In the genomic region with DNA sequence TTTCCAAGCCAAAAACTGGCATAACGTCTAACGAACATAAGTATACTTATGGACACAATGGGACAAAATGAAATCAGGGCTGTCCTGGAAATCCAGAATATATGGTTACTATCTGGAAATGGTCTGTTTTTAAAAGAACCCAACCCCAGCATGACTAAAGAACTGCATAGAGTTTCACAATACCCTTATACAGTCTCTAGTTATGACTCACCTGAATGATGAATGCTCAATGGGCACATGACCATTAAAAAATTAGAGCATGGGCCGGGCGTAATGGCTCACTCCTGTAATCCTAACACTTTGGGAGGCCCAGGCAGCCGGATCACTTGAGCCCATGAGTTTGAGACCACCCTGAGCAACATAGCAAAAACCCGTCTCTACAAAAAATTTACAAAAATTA, we compare ENCODE assay signal across 13 cellular contexts. TPM values are rescaled to one million over a fixed set of nuclear protein-coding genes. Genes with fewer than 3 reads are reported as not detected.
DNase-seq lines count a peak whose midpoint lies in the region; FAIRE-seq and TF ChIP-seq lines count a peak whose summit lies in the region.
"Had no signal": no experiment of that assay in that cellular context is flagged by ENCODE, and none has a peak within 500 bp of the region (broad histone marks: within the 10 kb centered on the region; RNA-seq: fewer than 3 reads in every experiment).

No MANE protein-coding gene starts in this region.

- H3K4me1 Mint-ChIP-seq in CD8-positive, alpha-beta memory T cell: peaks cover 28 to 71% (median 53%) of the 10 kb centered on the region in 3 donors
- H3K4me1 Mint-ChIP-seq in activated CD4-positive, alpha-beta T cell treated with anti-CD3 and anti-CD28 coated beads, Interleukin-2, amount 10 ng/mL, durations not matched to agents 24 days and 14 days: peaks cover 9% of the 10 kb centered on the region

- H3K27me3 Mint-ChIP-seq in CD8-positive, alpha-beta memory T cell: peaks cover 0 to 2% of the 10 kb centered on the region in 2 donors
- no peaks in the 10 kb centered on the region for H3K27me3 Mint-ChIP-seq in activated CD4-positive, alpha-beta T cell treated with anti-CD3 and anti-CD28 coated beads, Interleukin-2, amount 10 ng/mL, durations not matched to agents 24 days and 14 days

- H3K4me3 ChIP-seq in GM23248: no peak overlapping the region
- no peak overlapping the region for H3K4me3 ChIP-seq in SJSA1
- H3K4me3 ChIP-seq in kidney (ENCODE audit: low read length in 2 of 2): no peak overlapping the region
- no peak overlapping the region for H3K4me3 ChIP-seq in CD8-positive, alpha-beta memory T cell (ENCODE audit: low read length)
- H3K4me3 ChIP-seq: upper lobe of left lung had no signal

- H3K27me3 ChIP-seq in GM23248 (replicated peaks; ENCODE audit: insufficient read depth): no peaks in the 10 kb centered on the region
- no peaks in the 10 kb centered on the region for H3K27me3 ChIP-seq in SJSA1 (replicated peaks)
- no peaks in the 10 kb centered on the region for H3K27me3 ChIP-seq in CD8-positive, alpha-beta memory T cell (ENCODE audit: insufficient read depth, low read length, poor library complexity, severe bottlenecking)
- H3K27me3 ChIP-seq: upper lobe of left lung had no signal

- H2AFZ ChIP-seq in GM23248: no peak overlapping the region

- in situ Hi-C loops in GM23248 (cut with MboI): no loop called here

- no peak overlapping the region for H3K27ac Mint-ChIP-seq in CD8-positive, alpha-beta memory T cell
- H3K27ac Mint-ChIP-seq in activated CD4-positive, alpha-beta T cell treated with anti-CD3 and anti-CD28 coated beads, Interleukin-2, amount 10 ng/mL, durations not matched to agents 24 days and 14 days: no peak overlapping the region
- H3K27ac Mint-ChIP-seq: CD8-positive, alpha-beta T cell; T-helper 1 cell treated with Interleukin-12 subunit alpha and Interleukin-12 subunit beta and Interleukin-4 antibody, amounts not matched to agents 30 μg/mL and 1 μg/mL, for 36 hours had no signal

- POLR2A ChIA-PET in CD8-positive, alpha-beta memory T cell (lab: Charles Lee): no interaction called here

- no peaks in the 10 kb centered on the region for H3K36me3 ChIP-seq in GM23248 (ENCODE audit: low read depth)
- no peaks in the 10 kb centered on the region; the same call in 1 of the 2 replicates for H3K36me3 ChIP-seq in SJSA1
- H3K36me3 ChIP-seq in kidney (ENCODE audit: control insufficient read depth in 1 of 2, insufficient read depth in 2 of 2, low read length in 2 of 2): no peaks in the 10 kb centered on the region
- H3K36me3 ChIP-seq in CD8-positive, alpha-beta memory T cell (ENCODE audit: insufficient read depth, low read length): no peaks in the 10 kb centered on the region
- H3K36me3 ChIP-seq: upper lobe of left lung had no signal

- intact Hi-C loops in kidney (cut with DNase I): no loop called here
- intact Hi-C loops in activated CD4-positive, alpha-beta T cell treated with anti-CD3 and anti-CD28 coated beads, Interleukin-2, amount 10 ng/mL, durations not matched to agents 24 days and 14 days (cut with micrococcal nuclease): no loop called here

- no peak for FAIRE-seq in kidney (lab: Jason Lieb, UNC)

- H3K9me3 ChIP-seq in GM23248 (ENCODE audit: low read depth) (no peaks in the 10 kb centered on the region), SJSA1 (replicated peaks) (no peaks in the 10 kb centered on the region), kidney (ENCODE audit: control insufficient read depth in 1 of 2, low read length in 2 of 2) (no peaks in the 10 kb centered on the region)
- no peaks in the 10 kb centered on the region for H3K9me3 ChIP-seq in CD8-positive, alpha-beta memory T cell (ENCODE audit: low read length)
- H3K9me3 ChIP-seq: upper lobe of left lung had no signal

- H3K4me2 ChIP-seq in GM23248 (ENCODE audit: unreplicated experiment): peak overlapping the region; percentile 59

- H3K9me3 Mint-ChIP-seq in CD8-positive, alpha-beta memory T cell: peaks cover 0 to 4% (median 0%) of the 10 kb centered on the region in 5 donors
- no peaks in the 10 kb centered on the region for H3K9me3 Mint-ChIP-seq in activated CD4-positive, alpha-beta T cell treated with anti-CD3 and anti-CD28 coated beads, Interleukin-2, amount 10 ng/mL, durations not matched to agents 24 days and 14 days
- H3K9me3 Mint-ChIP-seq: CD8-positive, alpha-beta T cell; T-helper 1 cell treated with Interleukin-12 subunit alpha and Interleukin-12 subunit beta and Interleukin-4 antibody, amounts not matched to agents 30 μg/mL and 1 μg/mL, for 36 hours had no signal

- H4K20me1 ChIP-seq in GM23248 (ENCODE audit: insufficient read depth): no peaks in the 10 kb centered on the region

- H3K9me2 ChIP-seq in GM23248 (ENCODE audit: insufficient read depth): no peaks in the 10 kb centered on the region

- H3K9ac ChIP-seq in GM23248 (peak overlapping the region; percentile 84), kidney (ENCODE audit: low read length in 2 of 2) (no peak overlapping the region)

- 11 to 18% methylated on average over 4 to 6 of the region's 6 CpGs for WGBS in GM23248 (ENCODE audit: low coverage in 1 of 2, low lambda C conversion rate in 2 of 2, missing lambda C conversion rate in 2 of 2), 2 experiments

- H3K4me3 Mint-ChIP-seq in CD8-positive, alpha-beta memory T cell: no peak overlapping the region
- H3K4me3 Mint-ChIP-seq in activated CD4-positive, alpha-beta T cell treated with anti-CD3 and anti-CD28 coated beads, Interleukin-2, amount 10 ng/mL, durations not matched to agents 24 days and 14 days: no peak overlapping the region
- H3K4me3 Mint-ChIP-seq: CD8-positive, alpha-beta T cell; T-helper 1 cell treated with Interleukin-12 subunit alpha and Interleukin-12 subunit beta and Interleukin-4 antibody, amounts not matched to agents 30 μg/mL and 1 μg/mL, for 36 hours had no signal

- no peak for TF ChIP-seq CTCF in kidney (IDR thresholded peaks at IDR 0.05; ENCODE audit: borderline replicate concordance, extremely low read depth, insufficient read depth)

- peaks cover 90% of the 10 kb centered on the region for H3K79me2 ChIP-seq in GM23248 (ENCODE audit: insufficient read depth)

- CTCF ChIA-PET in CD8-positive, alpha-beta memory T cell (lab: Charles Lee): no interaction called here

- H3K4me1 ChIP-seq in GM23248 (ENCODE audit: insufficient read depth) (peaks cover 75% of the 10 kb centered on the region), SJSA1 (replicated peaks) (peaks cover 37% of the 10 kb centered on the region), kidney (ENCODE audit: control insufficient read depth in 1 of 2, insufficient read depth in 1 of 2, low read depth in 1 of 2, low read length in 2 of 2) (no peaks in the 10 kb centered on the region)
- no peaks in the 10 kb centered on the region for H3K4me1 ChIP-seq in CD8-positive, alpha-beta memory T cell (ENCODE audit: insufficient read depth, low read length)
- H3K4me1 ChIP-seq: upper lobe of left lung had no signal

- H3K36me3 Mint-ChIP-seq in CD8-positive, alpha-beta memory T cell: peaks cover 3 to 6% (median 5%) of the 10 kb centered on the region in 3 donors
- H3K36me3 Mint-ChIP-seq in activated CD4-positive, alpha-beta T cell treated with anti-CD3 and anti-CD28 coated beads, Interleukin-2, amount 10 ng/mL, durations not matched to agents 24 days and 14 days (ENCODE audit: low read depth): peaks cover 2% of the 10 kb centered on the region

- peak; percentile 53 for DNase-seq in A172 (ENCODE audit: low spot score)
- peak; percentile 89 for DNase-seq in GM23248
- peak; percentile 21 to 39 for DNase-seq in SJSA1 (ENCODE audit: low read depth in 1 of 2, low spot score in 2 of 2)
- peak; percentile 68 for DNase-seq in fibroblast of the conjunctiva (ENCODE audit: low read depth)
- DNase-seq in NCI-H1436 treated with DMSO at 0.1 percent for 48 hours (lab: John Stamatoyannopoulos, UW): no peak
- no peak for DNase-seq in kidney
- DNase-seq in CD8-positive, alpha-beta memory T cell: no peak
- DNase-seq in activated CD4-positive, alpha-beta T cell treated with anti-CD3 and anti-CD28 coated beads, Interleukin-2, amount 10 ng/mL, durations not matched to agents 24 days and 14 days: no peak
- DNase-seq: activated gamma-delta T cell; CD8-positive, alpha-beta T cell; stimulated activated CD4-positive, alpha-beta T cell treated with anti-CD3 and anti-CD28 coated beads, Interleukin-2, amount 100 ng/mL, for 24 hours; upper lobe of left lung had no signal

- H3F3A ChIP-seq in GM23248 (ENCODE audit: insufficient read depth): peaks cover 39% of the 10 kb centered on the region

- H3K27ac ChIP-seq in GM23248: peak overlapping the region; percentile 100
- H3K27ac ChIP-seq in SJSA1: peak overlapping the region; percentile 95
- H3K27ac ChIP-seq in kidney (ENCODE audit: low read depth in 2 of 2, low read length in 2 of 2): no peak overlapping the region
- H3K27ac ChIP-seq in CD8-positive, alpha-beta memory T cell (ENCODE audit: low read depth, low read length): no peak overlapping the region
- H3K27ac ChIP-seq: upper lobe of left lung had no signal

RNA-seq across cellular contexts. Expression of gene AMMECR1, which starts 31.8 kb away (rescaled TPM):
- total RNA-seq in A172 (2014; rRNA removed; shearing (Covaris generic)): 7.8 and 8.3 TPM in 2 replicates
- total RNA-seq in GM23248 (2014; rRNA removed; shearing (Covaris generic)): 17.1 and 17.2 TPM in 2 replicates
- polyA plus RNA-seq in GM23248 (2016; fragmentation: Nextera tagmentation; extraction: Ambion mirVana): 15.3 and 18.3 TPM in 2 replicates
- 7.3 and 12.7 TPM in 2 replicates for total RNA-seq in SJSA1 (2014; rRNA removed; shearing (Covaris generic))
- 11.0 TPM for total RNA-seq in kidney
- 4.4 TPM for polyA plus RNA-seq in kidney (ENCODE audit: insufficient read depth, low read depth, low replicate concordance)
- total RNA-seq in CD8-positive, alpha-beta memory T cell: 10 to 100 TPM; 16.3 to 16.6 TPM
- 8.0 TPM for polyA plus RNA-seq in CD8-positive, alpha-beta memory T cell
- 12.2 and 15.0 TPM in 2 replicates for total RNA-seq in activated CD4-positive, alpha-beta T cell treated with anti-CD3 and anti-CD28 coated beads, Interleukin-2, amount 10 ng/mL, durations not matched to agents 24 days and 14 days

Comparison
In these comparisons a context has a peak if more than half of its experiments do, and no peak if none do; other contexts are left out.
1. DNase-seq: peak in A172 (single experiment), GM23248 (single experiment), SJSA1 (2 of 2) and fibroblast of the conjunctiva (single experiment); none in NCI-H1436 treated with DMSO at 0.1 percent for 48 hours (single experiment), kidney (single experiment), CD8-positive, alpha-beta memory T cell (0 of 5) and activated CD4-positive, alpha-beta T cell treated with anti-CD3 and anti-CD28 coated beads, Interleukin-2, amount 10 ng/mL, durations not matched to agents 24 days and 14 days (single experiment).
2. H3K27ac ChIP-seq: peak in GM23248 (single experiment) and SJSA1 (single experiment); none in kidney (0 of 2) and CD8-positive, alpha-beta memory T cell (single experiment).